Comparison of ENCODE assay signal across 8 cellular contexts in genomic region chr10:45464958-45465567, GRCh38.
DNase-seq lines count a peak whose midpoint lies in the region; ATAC-seq, FAIRE-seq and TF ChIP-seq lines count a peak whose summit lies in the region.

No MANE protein-coding gene starts in this region.

- TF ChIP-seq POLR2A in gastroesophageal sphincter (IDR thresholded peaks at IDR 0.05) (no peak), transverse colon (IDR thresholded peaks at IDR 0.05) (no peak)

- no peaks in the 10 kb centered on the region for H3K27me3 ChIP-seq in SJCRH30
- no peaks in the 10 kb centered on the region for H3K27me3 ChIP-seq in gastroesophageal sphincter
- H3K27me3 ChIP-seq in pancreas: no peaks in the 10 kb centered on the region
- no peaks in the 10 kb centered on the region for H3K27me3 ChIP-seq in transverse colon

- in situ Hi-C loops in Caki2 (cut with HindIII; ENCODE audit: low pct_unique_long_range_greater_than_20kb, low sequenced_read_pairs) (no loop called here), transverse colon (cut with MboI; ENCODE audit: low pct_ligation_motif_present in 1 of 4, low pct_unique_long_range_greater_than_20kb in 1 of 4, low sequenced_read_pairs in 3 of 4) (loop anchor here in 2 of 4 donors (25.0 kb wide), 1 partner anchor 197 kb away; the partner anchor contains the start of gene ZFAND4 (in 2 of the 2))

- intact Hi-C loops in pancreas (cut with DNase I): loop anchor here in 1 of 3 donors (5.0 kb wide), 1 partner anchor 132 kb away; no protein-coding TSS in a partner anchor
- intact Hi-C loops in transverse colon (cut with DNase I; ENCODE audit: low total_unique reads): no loop called here

- FAIRE-seq in pancreas (lab: Jason Lieb, UNC): no peak

- peak; percentile 40 for ATAC-seq in GM19397 (IDR thresholded peaks at IDR 0.05; ENCODE audit: unreplicated experiment)
- peak; percentile 82 for ATAC-seq in gastroesophageal sphincter
- peak; percentile 96 to 98 (median 96) for ATAC-seq in pancreas

- H3K27ac ChIP-seq in SJCRH30: no peak overlapping the region
- H3K27ac ChIP-seq in gastroesophageal sphincter: no peak overlapping the region
- H3K27ac ChIP-seq in pancreas: no peak overlapping the region
- peak overlapping the region in 1 of 4 donors; percentile 19 for H3K27ac ChIP-seq in transverse colon

- H3K9me3 ChIP-seq in SJCRH30 (replicated peaks): no peaks in the 10 kb centered on the region
- H3K9me3 ChIP-seq in gastroesophageal sphincter: no peaks in the 10 kb centered on the region
- no peaks in the 10 kb centered on the region for H3K9me3 ChIP-seq in pancreas
- no peaks in the 10 kb centered on the region for H3K9me3 ChIP-seq in transverse colon

- H3K36me3 ChIP-seq in SJCRH30: no peaks in the 10 kb centered on the region
- H3K36me3 ChIP-seq in gastroesophageal sphincter: peaks cover 0 to 33% of the 10 kb centered on the region in 2 donors
- H3K36me3 ChIP-seq in pancreas: peaks cover 0 to 21% (median 8%) of the 10 kb centered on the region in 3 donors
- peaks cover 0 to 7% (median 0%) of the 10 kb centered on the region in 4 donors for H3K36me3 ChIP-seq in transverse colon

- TF ChIP-seq EP300 in gastroesophageal sphincter (IDR thresholded peaks at IDR 0.05) (no peak), transverse colon (IDR thresholded peaks at IDR 0.05; ENCODE audit: low read depth) (no peak)

- H3K4me3 ChIP-seq in SJCRH30 (no peak overlapping the region), gastroesophageal sphincter (no peak overlapping the region), pancreas (no peak overlapping the region), transverse colon (no peak overlapping the region)

- 8 to 10% methylated on average over 5 of the region's 6 CpGs for WGBS in gastroesophageal sphincter (ENCODE audit: low coverage in 1 of 2), 2 donors
- WGBS in pancreas, 2 donors: 16 to 26% methylated on average over 6 of the region's 6 CpGs
- 0 to 15% methylated on average over 1 to 6 of the region's 6 CpGs for WGBS in transverse colon (ENCODE audit: low coverage in 1 of 2), 2 donors

- H3K4me1 ChIP-seq in SJCRH30 (no peaks in the 10 kb centered on the region), gastroesophageal sphincter (peaks cover 0 to 26% (median 0%) of the 10 kb centered on the region in 3 donors), pancreas (peaks cover 0 to 3% (median 3%) of the 10 kb centered on the region in 3 donors), transverse colon (peaks cover 0 to 10% (median 4%) of the 10 kb centered on the region in 4 donors)

- peak; percentile 75 to 86 (median 75) for TF ChIP-seq CTCF in gastroesophageal sphincter (IDR thresholded peaks at IDR 0.05)
- TF ChIP-seq CTCF in pancreas (IDR thresholded peaks at IDR 0.05): peak; percentile 83 to 90 (median 84)
- TF ChIP-seq CTCF in transverse colon (IDR thresholded peaks at IDR 0.05): peak; percentile 86 to 93 (median 87)

- DNase-seq in Caki2 (ENCODE audit: low read depth) (peak; percentile 44), HK-2 (ENCODE audit: unreplicated experiment) (peak; percentile 77), SJCRH30 (peak; percentile 31 to 69), activated gamma-delta T cell treated with Interleukin-2 at 50 U/mL for 16 hours (peak; percentile 74), pancreas (peak; percentile 56 to 88 (median 74)), transverse colon (peak; percentile 86)

Comparison
In these comparisons a context has a peak if more than half of its experiments do, and no peak if none do; other contexts are left out.
1. ATAC-seq: peak in every context shown above with its lines; median percentile 96 in pancreas; 82 in gastroesophageal sphincter; 40 in GM19397.